In the genomic region with DNA sequence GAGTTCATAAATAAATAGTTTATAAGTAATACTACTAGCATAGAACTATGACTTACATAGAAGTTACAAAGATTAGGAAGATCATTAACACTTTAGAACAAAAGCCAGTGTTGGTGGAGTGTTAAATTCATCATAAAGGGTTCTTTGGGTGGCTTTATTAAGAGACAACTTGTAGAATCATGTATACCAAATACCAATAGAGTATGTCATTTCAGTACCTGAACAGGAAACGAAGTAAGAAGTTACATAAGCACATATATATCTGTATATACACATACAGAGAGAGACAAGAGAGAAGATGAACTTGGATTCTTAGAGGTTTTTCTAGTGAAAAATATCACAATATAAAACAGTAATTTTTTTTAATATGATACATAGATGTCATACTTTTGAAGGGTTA, we compare ENCODE assay signal across 22 cellular contexts.
DNase-seq lines count a peak whose midpoint lies in the region; ATAC-seq, FAIRE-seq and TF ChIP-seq lines count a peak whose summit lies in the region.
"Had no signal": no experiment of that assay in that cellular context is flagged by ENCODE, and none has a peak within 500 bp of the region (broad histone marks: within the 10 kb centered on the region; RNA-seq: fewer than 3 reads in every experiment).

No MANE protein-coding gene starts in this region.

- H3K9me3 ChIP-seq in RWPE2 (ENCODE audit: severe bottlenecking) (no peaks in the 10 kb centered on the region), esophagus squamous epithelium (no peaks in the 10 kb centered on the region), prostate gland (no peaks in the 10 kb centered on the region)
- H3K9me3 ChIP-seq: BE2C had no signal

- H3K4me3 ChIP-seq in RWPE2 (ENCODE audit: severe bottlenecking) (no peak overlapping the region), bronchial epithelial cell (ENCODE audit: low read depth, low read length) (no peak overlapping the region), esophagus squamous epithelium (no peak overlapping the region), prostate gland (no peak overlapping the region)

- peak; percentile 92 for ATAC-seq in RWPE2 (ENCODE audit: low read depth)
- no peak for ATAC-seq in stimulated activated naive B cell treated with anti-CD40 and anti-IgM and Interleukin-4, amounts not matched to agents 10 μg/mL and 1 μg/mL and 100 μg/mL, for 72 hours (replicated peaks)

- no peak overlapping the region for H3K4me3 Mint-ChIP-seq in stimulated activated naive B cell treated with anti-CD40 and anti-IgM and Interleukin-4, amounts not matched to agents 10 μg/mL and 1 μg/mL and 100 μg/mL, for 72 hours
- H3K4me3 Mint-ChIP-seq: CD4-positive, CD25-positive, alpha-beta regulatory T cell; CD8-positive, alpha-beta memory T cell; H9 had no signal

- peak overlapping the region; percentile 14 for H3K27ac Mint-ChIP-seq in stimulated activated naive B cell treated with anti-CD40 and anti-IgM and Interleukin-4, amounts not matched to agents 10 μg/mL and 1 μg/mL and 100 μg/mL, for 72 hours
- H3K27ac Mint-ChIP-seq: CD4-positive, CD25-positive, alpha-beta regulatory T cell had no signal

- no peaks in the 10 kb centered on the region for H3K9me3 Mint-ChIP-seq in stimulated activated naive B cell treated with anti-CD40 and anti-IgM and Interleukin-4, amounts not matched to agents 10 μg/mL and 1 μg/mL and 100 μg/mL, for 72 hours
- H3K9me3 Mint-ChIP-seq: CD4-positive, CD25-positive, alpha-beta regulatory T cell; CD8-positive, alpha-beta memory T cell; H9 had no signal

- no peak for DNase-seq in RWPE2 (ENCODE audit: low spot score)
- peak; percentile 90 for DNase-seq in bronchial epithelial cell (ENCODE audit: low read depth)
- DNase-seq in esophagus squamous epithelium (lab: John Stamatoyannopoulos, UW): no peak
- no peak for DNase-seq in stimulated activated naive B cell treated with anti-CD40 and anti-IgM and Interleukin-4, amounts not matched to agents 10 μg/mL and 1 μg/mL and 100 μg/mL, for 72 hours
- DNase-seq in NCI-H510A treated with DMSO at 0.1 percent for 48 hours (lab: John Stamatoyannopoulos, UW): no peak
- no peak for DNase-seq in prostate gland (ENCODE audit: low spot score)
- DNase-seq in superior temporal gyrus (ENCODE audit: extremely low spot score): no peak
- DNase-seq: ACHN; BE2C; C1 segment of cervical spinal cord; CD4-positive, CD25-positive, alpha-beta regulatory T cell; CD8-positive, alpha-beta memory T cell; COR-L47; DMS 273 treated with DMSO at 0.1 percent for 48 hours; DMS53; DND-41; EL; H9 had no signal

- H3K36me3 ChIP-seq in RWPE2 (ENCODE audit: low read depth): peaks cover 42% of the 10 kb centered on the region
- no peaks in the 10 kb centered on the region for H3K36me3 ChIP-seq in bronchial epithelial cell (ENCODE audit: control insufficient read depth, insufficient read depth, low read length)
- peaks cover 0 to 17% (median 0%) of the 10 kb centered on the region in 3 donors for H3K36me3 ChIP-seq in esophagus squamous epithelium
- no peaks in the 10 kb centered on the region for H3K36me3 ChIP-seq in prostate gland
- H3K36me3 ChIP-seq: BE2C had no signal

- H3K27ac ChIP-seq in RWPE2 (ENCODE audit: poor library complexity, severe bottlenecking): peak overlapping the region; percentile 23
- H3K27ac ChIP-seq in esophagus squamous epithelium: peak overlapping the region in 3 of 4 donors; percentile 46 to 65 (median 62)
- no peak overlapping the region for H3K27ac ChIP-seq in prostate gland

- no peaks in the 10 kb centered on the region for H3K27me3 Mint-ChIP-seq in stimulated activated naive B cell treated with anti-CD40 and anti-IgM and Interleukin-4, amounts not matched to agents 10 μg/mL and 1 μg/mL and 100 μg/mL, for 72 hours
- H3K27me3 Mint-ChIP-seq: CD4-positive, CD25-positive, alpha-beta regulatory T cell; CD8-positive, alpha-beta memory T cell had no signal

- H3K36me3 Mint-ChIP-seq in stimulated activated naive B cell treated with anti-CD40 and anti-IgM and Interleukin-4, amounts not matched to agents 10 μg/mL and 1 μg/mL and 100 μg/mL, for 72 hours: peaks cover 3 to 6% of the 10 kb centered on the region in 2 donors

- intact Hi-C loops in esophagus squamous epithelium (cut with DNase I): no loop called here
- intact Hi-C loops in prostate gland (cut with DNase I): no loop called here

- H3K4me1 ChIP-seq in RWPE2 (ENCODE audit: insufficient read depth, poor library complexity, severe bottlenecking) (peaks cover 15% of the 10 kb centered on the region), esophagus squamous epithelium (peaks cover 0 to 18% (median 0%) of the 10 kb centered on the region in 3 donors), prostate gland (replicated peaks) (no peaks in the 10 kb centered on the region)
- H3K4me1 ChIP-seq: BE2C had no signal

- no peak for FAIRE-seq in bronchial epithelial cell (lab: Jason Lieb, UNC)
- FAIRE-seq: A204.1, GM12891, GM19239, H1 had no signal

- WGBS in esophagus squamous epithelium, 2 donors: 30 to 48% methylated on average over 1 of the region's 1 CpG
- 87% methylated on average over 1 of the region's 1 CpG for WGBS in prostate gland

- TF ChIP-seq CTCF in RWPE2 (IDR thresholded peaks at IDR 0.05; ENCODE audit: poor library complexity, severe bottlenecking) (no peak), bronchial epithelial cell (IDR thresholded peaks at IDR 0.05; ENCODE audit: insufficient read depth, low read length, severe bottlenecking) (no peak), esophagus squamous epithelium (IDR thresholded peaks at IDR 0.05) (no peak), prostate gland (IDR thresholded peaks at IDR 0.05) (no peak)

- TF ChIP-seq POLR2A in esophagus squamous epithelium (IDR thresholded peaks at IDR 0.05) (no peak), prostate gland (IDR thresholded peaks at IDR 0.05) (no peak)

- H3K27me3 ChIP-seq in RWPE2 (ENCODE audit: insufficient read depth, poor library complexity, severe bottlenecking) (no peaks in the 10 kb centered on the region), bronchial epithelial cell (ENCODE audit: control insufficient read depth, insufficient read depth, low read length) (no peaks in the 10 kb centered on the region), esophagus squamous epithelium (no peaks in the 10 kb centered on the region), prostate gland (replicated peaks; ENCODE audit: insufficient read depth) (no peaks in the 10 kb centered on the region)
- H3K27me3 ChIP-seq: BE2C had no signal

- H3K4me1 Mint-ChIP-seq in stimulated activated naive B cell treated with anti-CD40 and anti-IgM and Interleukin-4, amounts not matched to agents 10 μg/mL and 1 μg/mL and 100 μg/mL, for 72 hours: no peaks in the 10 kb centered on the region
- H3K4me1 Mint-ChIP-seq: CD4-positive, CD25-positive, alpha-beta regulatory T cell; CD8-positive, alpha-beta memory T cell had no signal

Comparison
In these comparisons a context has a peak if more than half of its experiments do, and no peak if none do; other contexts are left out.
1. H3K27ac ChIP-seq: peak in RWPE2 (single experiment) and esophagus squamous epithelium (3 of 4); none in prostate gland (0 of 2).